Comparison of ENCODE assay signal across 8 cellular contexts in genomic region chr22:49962751-49963646, GRCh38. TPM values are rescaled to one million over a fixed set of nuclear protein-coding genes. Genes with fewer than 3 reads are reported as not detected.
A peak's percentile ranks its signal among the peaks of the same experiment; 100 is the strongest.
DNase-seq lines count a peak whose midpoint lies in the region; ATAC-seq and TF ChIP-seq lines count a peak whose summit lies in the region.

No MANE protein-coding gene starts in this region.

- peak overlapping the region in 1 of 2 donors; percentile 79 for H3K4me3 ChIP-seq in body of pancreas

- no peak for TF ChIP-seq CTCF in body of pancreas (IDR thresholded peaks at IDR 0.05)

- no peaks in the 10 kb centered on the region for H3K27me3 ChIP-seq in body of pancreas

- intact Hi-C loops in body of pancreas (cut with DNase I): no loop called here

- ATAC-seq in body of pancreas (no peak), left lobe of liver (no peak)

- H3K9me3 ChIP-seq in body of pancreas: no peaks in the 10 kb centered on the region

- 69 to 89% methylated on average over 21 to 50 of the region's 63 CpGs for WGBS in body of pancreas, 2 donors

- peaks cover 8 to 10% of the 10 kb centered on the region in 2 donors for H3K36me3 ChIP-seq in body of pancreas (replicated peaks in 1 of 2; ENCODE audit: insufficient read depth in 1 of 2, low read depth in 2 of 2)

- peak overlapping the region; percentile 94 to 98 (median 96) for H3K27ac ChIP-seq in body of pancreas
- peak overlapping the region; percentile 92 for H3K27ac ChIP-seq in substantia nigra (ENCODE audit: low read depth, low read length, poor library complexity, severe bottlenecking)

- DNase-seq in activated CD4-positive, alpha-beta T cell treated with anti-CD3 and anti-CD28 coated beads for 4 hours: peak; percentile 18 to 33
- DNase-seq in activated CD4-positive, alpha-beta T cell treated with anti-CD3 and anti-CD28 coated beads for 1 hour: no peak
- DNase-seq in body of pancreas (peak; percentile 25 to 42 (median 30)), left lobe of liver (ENCODE audit: low spot score) (peak; percentile 62), substantia nigra (lab: John Stamatoyannopoulos, UW) (no peak), NCI-H2171 (lab: John Stamatoyannopoulos, UW) (no peak), cerebellar nuclear complex (lab: John Stamatoyannopoulos, UW) (no peak), NCI-H1930 (lab: John Stamatoyannopoulos, UW) (no peak)

- TF ChIP-seq POLR2A in body of pancreas (IDR thresholded peaks at IDR 0.05): peak in 1 of 3 donors; percentile 43

- peaks cover 71% of the 10 kb centered on the region for H3K4me1 ChIP-seq in body of pancreas

RNA-seq across cellular contexts. Expression of gene PIM3, which starts 2.4 kb away (rescaled TPM):
- total RNA-seq in body of pancreas (10 to 100 TPM; 57.3 to 98.9 TPM), left lobe of liver (36.8 TPM)

RNA-seq across cellular contexts. Expression of gene CRELD2, which starts 44.6 kb away (rescaled TPM):
- total RNA-seq in body of pancreas (100 to 1,000 TPM in 1 of 2 donors, 10 to 100 TPM in 1; 73.9 to 201 TPM), left lobe of liver (65.1 TPM)

RNA-seq across cellular contexts. Expression of gene ALG12, which starts 44.8 kb away (rescaled TPM):
- 10 to 100 TPM; 16.2 to 17.9 TPM for total RNA-seq in body of pancreas
- total RNA-seq in left lobe of liver: 19.1 TPM

RNA-seq across cellular contexts. Expression of gene IL17REL, which starts 49.6 kb away (rescaled TPM):
- not detected for total RNA-seq in body of pancreas
- total RNA-seq in left lobe of liver: not detected

Comparison
In these comparisons a context has a peak if more than half of its experiments do, and no peak if none do; other contexts are left out.
1. DNase-seq: peak in activated CD4-positive, alpha-beta T cell treated with anti-CD3 and anti-CD28 coated beads for 4 hours (2 of 2), body of pancreas (4 of 4) and left lobe of liver (single experiment); none in activated CD4-positive, alpha-beta T cell treated with anti-CD3 and anti-CD28 coated beads for 1 hour (single experiment), substantia nigra (0 of 49), NCI-H2171 (single experiment), cerebellar nuclear complex (0 of 2) and NCI-H1930 (0 of 2).